ENCODE assay signal across 19 cellular contexts in the genomic region with DNA sequence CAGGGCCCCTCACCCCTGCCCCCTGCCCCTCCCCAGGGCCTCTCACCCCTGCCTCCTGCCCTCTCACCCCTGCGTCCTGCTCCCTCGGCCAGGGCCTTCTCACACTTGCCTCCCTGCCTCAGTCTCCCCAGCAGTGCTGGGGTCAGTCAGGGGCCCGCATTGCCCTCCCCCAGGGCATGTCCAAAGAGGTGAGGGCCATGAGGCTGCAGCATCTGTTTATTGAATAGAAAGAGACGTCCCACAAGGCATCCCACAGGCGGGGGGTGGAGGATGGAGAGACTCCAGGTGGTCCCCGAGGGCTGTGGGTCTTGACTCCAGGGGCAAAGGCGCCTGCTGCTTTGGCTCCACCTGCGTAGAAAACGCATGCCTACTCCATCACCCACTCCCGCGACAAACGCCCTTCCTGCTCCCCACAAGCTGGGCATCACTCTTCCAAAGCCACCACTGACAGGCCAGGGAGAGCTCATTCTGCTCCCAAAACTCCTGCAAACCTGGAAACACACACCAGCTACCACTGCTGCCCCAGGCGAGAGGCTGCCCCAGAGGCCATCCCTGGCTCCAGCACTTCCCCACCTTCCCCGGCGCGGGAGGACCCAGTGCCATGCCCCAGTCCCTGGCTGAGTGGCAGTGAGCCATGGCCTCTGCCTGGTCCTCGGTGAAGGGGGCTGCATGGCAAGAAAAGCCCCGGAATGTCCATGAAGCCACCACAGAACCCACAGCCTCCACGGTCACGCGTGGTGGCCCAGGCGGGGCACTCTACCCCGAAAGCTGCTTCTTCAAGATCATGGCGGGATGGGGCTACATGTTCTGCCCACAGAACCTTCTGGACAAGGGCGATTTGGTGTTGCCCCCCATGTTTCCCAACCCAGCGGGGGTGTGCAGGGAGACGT. TPM values are rescaled to one million over a fixed set of nuclear protein-coding genes. Genes with fewer than 3 reads are reported as not detected.
"Had no signal": no experiment of that assay in that cellular context is flagged by ENCODE, and none has a peak within 500 bp of the region (broad histone marks: within the 10 kb centered on the region; RNA-seq: fewer than 3 reads in every experiment).

No MANE protein-coding gene starts in this region.

- H3K36me3 Mint-ChIP-seq: naive thymus-derived CD8-positive, alpha-beta T cell had no signal

- H3K4me1 Mint-ChIP-seq: activated T-helper 17 cell treated with anti-CD3 and anti-CD28 coated beads, Interleukin-2, amount 50 U/mL, for 72 hours; endodermal cell had no signal

- H3K9me3 ChIP-seq: adrenal gland, psoas muscle, thoracic aorta had no signal

- H3K4me3 ChIP-seq: adrenal gland, body of pancreas, lung, psoas muscle, thoracic aorta had no signal

- ATAC-seq: activated T-helper 17 cell treated with anti-CD3 and anti-CD28 coated beads, Interleukin-2, amount 50 U/mL, for 72 hours; body of pancreas; naive thymus-derived CD8-positive, alpha-beta T cell; psoas muscle had no signal

- H3K27me3 ChIP-seq: adrenal gland, body of pancreas had no signal

- H3K36me3 ChIP-seq: adrenal gland, thoracic aorta had no signal

- H3K4me1 ChIP-seq: adrenal gland, body of pancreas had no signal

- H3K4me3 Mint-ChIP-seq: activated CD4-positive, alpha-beta T cell treated with anti-CD3 and anti-CD28 coated beads, Interleukin-2, amount 10 ng/mL, durations not matched to agents 24 days and 14 days; activated naive CD4-positive, alpha-beta T cell treated with anti-CD3 and anti-CD28 coated beads for 36 hours; activated T-helper 17 cell treated with anti-CD3 and anti-CD28 coated beads, Interleukin-2, amount 50 U/mL, for 72 hours; endodermal cell; stimulated activated naive CD8-positive, alpha-beta T cell treated with anti-CD3 and anti-CD28 coated beads, Interleukin-15, amount 100 ng/mL, for 72 hours had no signal

- H3K27ac Mint-ChIP-seq: activated CD4-positive, alpha-beta T cell treated with anti-CD3 and anti-CD28 coated beads, Interleukin-2, amount 10 ng/mL, durations not matched to agents 24 days and 14 days; activated naive CD4-positive, alpha-beta T cell treated with anti-CD3 and anti-CD28 coated beads for 36 hours; activated T-helper 17 cell treated with anti-CD3 and anti-CD28 coated beads, Interleukin-2, amount 50 U/mL, for 72 hours; endodermal cell; naive thymus-derived CD8-positive, alpha-beta T cell; stimulated activated naive CD8-positive, alpha-beta T cell treated with anti-CD3 and anti-CD28 coated beads, Interleukin-15, amount 100 ng/mL, for 72 hours had no signal

- DNase-seq: activated CD4-positive, alpha-beta T cell treated with anti-CD3 and anti-CD28 coated beads, Interleukin-2, amount 10 ng/mL, durations not matched to agents 24 days and 14 days; activated naive CD4-positive, alpha-beta T cell treated with anti-CD3 and anti-CD28 coated beads for 36 hours; activated T-cell treated with anti-CD3 and anti-CD28 coated beads for 4 hours; body of pancreas; dermis blood vessel endothelial cell; endodermal cell; erythroblast; occipital lobe; stimulated activated CD4-positive, alpha-beta T cell treated with anti-CD3 and anti-CD28 coated beads, Interleukin-12 subunit alpha, Interleukin-12 subunit beta, amount 100 ng/mL, for 4 hours; stimulated activated CD4-positive, alpha-beta T cell treated with anti-CD3 and anti-CD28 coated beads, Interleukin-2, amount 100 ng/mL, for 48 hours; stimulated activated naive CD8-positive, alpha-beta T cell treated with anti-CD3 and anti-CD28 coated beads, Interleukin-15, amount 100 ng/mL, for 72 hours had no signal

- H3K9me3 Mint-ChIP-seq: activated T-helper 17 cell treated with anti-CD3 and anti-CD28 coated beads, Interleukin-2, amount 50 U/mL, for 72 hours had no signal

- H3K27ac ChIP-seq: adrenal gland, body of pancreas, psoas muscle, thoracic aorta had no signal

RNA-seq across cellular contexts. Expression of gene LCN8, which starts 1.6 kb away (rescaled TPM):
- total RNA-seq: activated CD4-positive, alpha-beta T cell treated with anti-CD3 and anti-CD28 coated beads, Interleukin-2, amount 10 ng/mL, durations not matched to agents 24 days and 14 days; activated CD8-positive, alpha-beta memory T cell treated with anti-CD3 and anti-CD28 coated beads for 36 hours; activated naive CD4-positive, alpha-beta T cell treated with anti-CD3 and anti-CD28 coated beads for 36 hours; activated T-helper 17 cell treated with anti-CD3 and anti-CD28 coated beads, Interleukin-2, amount 50 U/mL, for 72 hours; adrenal gland; body of pancreas; dermis blood vessel endothelial cell; endodermal cell; occipital lobe; T-helper 1 cell treated with Interleukin-12 subunit alpha and Interleukin-12 subunit beta and Interleukin-4 antibody, amounts not matched to agents 30 ng/mL and 1 ng/mL, for 36 hours; thoracic aorta had no signal
- polyA plus RNA-seq: adrenal gland; lung; naive thymus-derived CD8-positive, alpha-beta T cell had no signal

RNA-seq across cellular contexts. Expression of gene LCN15, which starts 4.6 kb away (rescaled TPM):
- total RNA-seq: activated CD4-positive, alpha-beta T cell treated with anti-CD3 and anti-CD28 coated beads, Interleukin-2, amount 10 ng/mL, durations not matched to agents 24 days and 14 days; activated CD8-positive, alpha-beta memory T cell treated with anti-CD3 and anti-CD28 coated beads for 36 hours; activated naive CD4-positive, alpha-beta T cell treated with anti-CD3 and anti-CD28 coated beads for 36 hours; activated T-helper 17 cell treated with anti-CD3 and anti-CD28 coated beads, Interleukin-2, amount 50 U/mL, for 72 hours; adrenal gland; body of pancreas; dermis blood vessel endothelial cell; lung; naive thymus-derived CD8-positive, alpha-beta T cell; occipital lobe; T-helper 1 cell treated with Interleukin-12 subunit alpha and Interleukin-12 subunit beta and Interleukin-4 antibody, amounts not matched to agents 30 ng/mL and 1 ng/mL, for 36 hours; thoracic aorta had no signal
- polyA plus RNA-seq: adrenal gland; naive thymus-derived CD8-positive, alpha-beta T cell had no signal

RNA-seq across cellular contexts. Expression of gene LCN6, which starts 11.4 kb away (rescaled TPM):
- total RNA-seq: activated CD4-positive, alpha-beta T cell treated with anti-CD3 and anti-CD28 coated beads, Interleukin-2, amount 10 ng/mL, durations not matched to agents 24 days and 14 days; activated CD8-positive, alpha-beta memory T cell treated with anti-CD3 and anti-CD28 coated beads for 36 hours; activated naive CD4-positive, alpha-beta T cell treated with anti-CD3 and anti-CD28 coated beads for 36 hours; activated T-helper 17 cell treated with anti-CD3 and anti-CD28 coated beads, Interleukin-2, amount 50 U/mL, for 72 hours; body of pancreas; endodermal cell; naive thymus-derived CD8-positive, alpha-beta T cell; occipital lobe; T-helper 1 cell treated with Interleukin-12 subunit alpha and Interleukin-12 subunit beta and Interleukin-4 antibody, amounts not matched to agents 30 ng/mL and 1 ng/mL, for 36 hours had no signal
- polyA plus RNA-seq: naive thymus-derived CD8-positive, alpha-beta T cell had no signal

RNA-seq across cellular contexts. Expression of gene LCN10, which starts 16.9 kb away (rescaled TPM):
- total RNA-seq: dermis blood vessel endothelial cell, occipital lobe had no signal
